9 cellular contexts compared by ENCODE assay signal in the genomic region with DNA sequence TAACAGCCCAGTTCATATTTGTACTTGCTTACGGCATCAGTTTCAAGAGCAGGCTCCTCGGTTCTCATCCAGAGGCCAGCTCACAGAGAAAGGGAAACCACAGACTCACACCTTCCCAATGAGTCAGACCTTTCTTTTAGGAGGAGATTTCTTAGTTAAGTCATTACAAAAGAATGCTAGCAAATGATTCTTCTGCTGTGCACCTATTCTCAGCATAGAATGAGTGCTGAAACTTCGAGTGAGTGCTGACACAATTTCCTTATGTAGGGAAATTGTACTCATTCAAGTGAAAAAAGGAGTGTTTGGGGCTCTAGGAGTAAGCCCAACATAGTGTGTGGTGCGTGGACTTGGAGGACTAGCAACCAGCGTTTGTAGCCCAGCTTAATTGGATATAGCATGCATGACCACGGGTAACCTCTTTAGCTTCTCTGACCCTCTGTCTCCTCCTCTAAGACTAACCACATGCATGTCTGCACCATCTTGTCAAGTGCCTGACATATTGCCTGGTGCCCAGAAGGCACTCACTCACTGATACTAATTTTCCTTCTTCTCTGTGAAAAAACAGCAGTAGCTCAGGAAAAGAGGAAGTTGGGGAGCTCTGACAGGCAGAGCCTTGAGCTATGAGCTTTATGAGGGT.
DNase-seq lines count a peak whose midpoint lies in the region; ATAC-seq lines count a peak whose summit lies in the region.
"Had no signal": no experiment of that assay in that cellular context is flagged by ENCODE, and none has a peak within 500 bp of the region (broad histone marks: within the 10 kb centered on the region; RNA-seq: fewer than 3 reads in every experiment).

No MANE protein-coding gene starts in this region.

- peak overlapping the region; percentile 87 for H3K27ac ChIP-seq in HUES48 (ENCODE audit: low read depth, low read length)
- H3K27ac ChIP-seq: VCaP had no signal

- peaks cover 3% of the 10 kb centered on the region for H3K27me3 Mint-ChIP-seq in activated CD4-positive, alpha-beta T cell treated with anti-CD3 and anti-CD28 coated beads, Interleukin-2, amount 10 ng/mL, durations not matched to agents 7 days and 5 days

- H3K27me3 ChIP-seq in HUES48 (ENCODE audit: control insufficient read depth, insufficient read depth, low read length): no peaks in the 10 kb centered on the region

- H3K4me1 ChIP-seq in HUES48 (ENCODE audit: control insufficient read depth, insufficient read depth, low read length): peaks cover 16% of the 10 kb centered on the region

- H3K9me3 ChIP-seq in HUES48 (ENCODE audit: control insufficient read depth, insufficient read depth, low read length): no peaks in the 10 kb centered on the region

- peak; percentile 48 for ATAC-seq in GM21528 (IDR thresholded peaks at IDR 0.05; ENCODE audit: low FRiP score, unreplicated experiment)

- H3K9ac ChIP-seq in HUES48 (ENCODE audit: low read depth, low read length): no peak overlapping the region; the same call in 1 of the 2 replicates

- no peak overlapping the region for H3K4me3 Mint-ChIP-seq in activated CD4-positive, alpha-beta T cell treated with anti-CD3 and anti-CD28 coated beads, Interleukin-2, amount 10 ng/mL, durations not matched to agents 7 days and 5 days

- no peaks in the 10 kb centered on the region for H3K9me3 Mint-ChIP-seq in activated CD4-positive, alpha-beta T cell treated with anti-CD3 and anti-CD28 coated beads, Interleukin-2, amount 10 ng/mL, durations not matched to agents 7 days and 5 days

- H3K4me3 ChIP-seq in HUES48 (ENCODE audit: low read depth, low read length): no peak overlapping the region

- peaks cover 41% of the 10 kb centered on the region for H3K4me1 Mint-ChIP-seq in activated CD4-positive, alpha-beta T cell treated with anti-CD3 and anti-CD28 coated beads, Interleukin-2, amount 10 ng/mL, durations not matched to agents 7 days and 5 days

- peak; percentile 62 for DNase-seq in ELF-1 (ENCODE audit: low read depth, low spot score)
- DNase-seq in activated CD4-positive, alpha-beta T cell treated with anti-CD3 and anti-CD28 coated beads, Interleukin-2, amount 10 ng/mL, durations not matched to agents 7 days and 5 days: peak; percentile 44
- peak; percentile 93 for DNase-seq in fibroblast of peridontal ligament (ENCODE audit: extremely low read depth)
- DNase-seq in stimulated activated CD4-positive, alpha-beta T cell treated with anti-CD3 and anti-CD28 coated beads, Interleukin-15, amount 100 ng/mL, for 48 hours (ENCODE audit: low read depth in 2 of 2): peak; percentile 53 to 61
- no peak for DNase-seq in DMS153 treated with DMSO at 0.1 percent for 48 hours (lab: John Stamatoyannopoulos, UW; ENCODE audit: unreplicated experiment)
- no peak for DNase-seq in Ammon's horn (ENCODE audit: low spot score)

- H3K36me3 Mint-ChIP-seq in activated CD4-positive, alpha-beta T cell treated with anti-CD3 and anti-CD28 coated beads, Interleukin-2, amount 10 ng/mL, durations not matched to agents 7 days and 5 days (ENCODE audit: low read depth): no peaks in the 10 kb centered on the region

- no peaks in the 10 kb centered on the region for H3K36me3 ChIP-seq in HUES48 (ENCODE audit: control insufficient read depth, insufficient read depth, low read length)

- no peak overlapping the region for H3K27ac Mint-ChIP-seq in activated CD4-positive, alpha-beta T cell treated with anti-CD3 and anti-CD28 coated beads, Interleukin-2, amount 10 ng/mL, durations not matched to agents 7 days and 5 days

- POLR2A ChIA-PET in activated CD4-positive, alpha-beta T cell treated with anti-CD3 and anti-CD28 coated beads, Interleukin-2, amount 10 ng/mL, durations not matched to agents 7 days and 5 days (lab: Charles Lee): interaction anchor here (0.6 kb wide), 1 partner anchor 130 kb away, joined by 3 read pairs; no protein-coding TSS in a partner anchor

- CTCF ChIA-PET in activated CD4-positive, alpha-beta T cell treated with anti-CD3 and anti-CD28 coated beads, Interleukin-2, amount 10 ng/mL, durations not matched to agents 7 days and 5 days (lab: Charles Lee): interaction anchor here (1.6 to 2.0 kb wide), 2 partner anchors 11 to 12 kb away, joined by 3 to 5 read pairs; no protein-coding TSS in a partner anchor

Comparison
In these comparisons a context has a peak if more than half of its experiments do, and no peak if none do; other contexts are left out.
1. DNase-seq: peak in ELF-1 (single experiment), activated CD4-positive, alpha-beta T cell treated with anti-CD3 and anti-CD28 coated beads, Interleukin-2, amount 10 ng/mL, durations not matched to agents 7 days and 5 days (single experiment), fibroblast of peridontal ligament (single experiment) and stimulated activated CD4-positive, alpha-beta T cell treated with anti-CD3 and anti-CD28 coated beads, Interleukin-15, amount 100 ng/mL, for 48 hours (2 of 2); none in DMS153 treated with DMSO at 0.1 percent for 48 hours (single experiment) and Ammon's horn (single experiment).